Comparison of ENCODE assay signal across 23 cellular contexts in genomic region chr9:97645720-97646119, GRCh38. TPM values are rescaled to one million over a fixed set of nuclear protein-coding genes. Genes with fewer than 3 reads are reported as not detected.
DNase-seq lines count a peak whose midpoint lies in the region; ATAC-seq, FAIRE-seq and TF ChIP-seq lines count a peak whose summit lies in the region.
"Had no signal": no experiment of that assay in that cellular context is flagged by ENCODE, and none has a peak within 500 bp of the region (broad histone marks: within the 10 kb centered on the region; RNA-seq: fewer than 3 reads in every experiment).

No MANE protein-coding gene starts in this region.

- H3K4me1 ChIP-seq in Panc1 (ENCODE audit: control insufficient read depth, insufficient read depth, low read length) = no peaks in the 10 kb centered on the region
- H3K4me1 ChIP-seq: BLaER1, Caco-2 had no signal

- H3K27me3 Mint-ChIP-seq in activated CD8-positive, alpha-beta memory T cell treated with anti-CD3 and anti-CD28 coated beads, Interleukin-2, amount 10 ng/mL, durations not matched to agents 7 days and 5 days = no peaks in the 10 kb centered on the region
- H3K27me3 Mint-ChIP-seq: B cell; CD4-positive, CD25-positive, alpha-beta regulatory T cell had no signal

- BruUV-seq in Panc1 (replicated peaks; lab: Mats Ljungman, UMichigan) = TSS peak; percentile 6

- ATAC-seq in activated CD8-positive, alpha-beta memory T cell treated with anti-CD3 and anti-CD28 coated beads, Interleukin-2, amount 10 ng/mL, durations not matched to agents 7 days and 5 days = no peak
- ATAC-seq in Panc1 = no peak
- ATAC-seq: CD8-positive, alpha-beta T cell; GM12878 had no signal

- in situ Hi-C loops in Panc1 (cut with HindIII; ENCODE audit: low pct_unique_long_range_greater_than_20kb, low sequenced_read_pairs) = no loop called here

- H3K36me3 Mint-ChIP-seq in activated CD8-positive, alpha-beta memory T cell treated with anti-CD3 and anti-CD28 coated beads, Interleukin-2, amount 10 ng/mL, durations not matched to agents 7 days and 5 days = peaks cover 49% of the 10 kb centered on the region

- H3K9me3 ChIP-seq in Panc1 (ENCODE audit: control insufficient read depth, insufficient read depth, low read depth, low read length) = no peaks in the 10 kb centered on the region
- H3K9me3 ChIP-seq: BLaER1, Caco-2 had no signal

- H3K4me3 Mint-ChIP-seq in activated CD8-positive, alpha-beta memory T cell treated with anti-CD3 and anti-CD28 coated beads, Interleukin-2, amount 10 ng/mL, durations not matched to agents 7 days and 5 days = no peak overlapping the region
- H3K4me3 Mint-ChIP-seq: B cell; CD4-positive, CD25-positive, alpha-beta regulatory T cell; CD8-positive, alpha-beta T cell had no signal

- POLR2A ChIA-PET in Panc1 (lab: Charles Lee) = interaction anchor here (0.5 kb wide), 1 partner anchor 35 kb away, joined by 3 read pairs; no protein-coding TSS in a partner anchor

- peaks cover 37% of the 10 kb centered on the region for H3K36me3 ChIP-seq in Panc1 (ENCODE audit: control insufficient read depth, insufficient read depth, low read length)

- H3K9me3 Mint-ChIP-seq in activated CD8-positive, alpha-beta memory T cell treated with anti-CD3 and anti-CD28 coated beads, Interleukin-2, amount 10 ng/mL, durations not matched to agents 7 days and 5 days (ENCODE audit: low read depth) = no peaks in the 10 kb centered on the region
- H3K9me3 Mint-ChIP-seq: CD4-positive, CD25-positive, alpha-beta regulatory T cell; CD8-positive, alpha-beta T cell had no signal

- H3K27ac Mint-ChIP-seq in activated CD8-positive, alpha-beta memory T cell treated with anti-CD3 and anti-CD28 coated beads, Interleukin-2, amount 10 ng/mL, durations not matched to agents 7 days and 5 days = peak overlapping the region; percentile 11
- H3K27ac Mint-ChIP-seq: B cell; CD4-positive, CD25-positive, alpha-beta regulatory T cell; CD8-positive, alpha-beta T cell had no signal

- no peak for DNase-seq in activated CD8-positive, alpha-beta memory T cell treated with anti-CD3 and anti-CD28 coated beads, Interleukin-2, amount 10 ng/mL, durations not matched to agents 7 days and 5 days
- DNase-seq in activated CD8-positive, alpha-beta memory T cell treated with anti-CD3 and anti-CD28 coated beads for 24 hours = no peak
- DNase-seq in GM19239 (ENCODE audit: insufficient read length, low spot score) (no peak), Panc1 (ENCODE audit: low read depth, low spot score) (no peak), activated T-cell treated with anti-CD3 and anti-CD28 coated beads for 4 hours (no peak), midbrain (lab: John Stamatoyannopoulos, UW) (no peak), HUDEP-2 (lab: John Stamatoyannopoulos, UW; ENCODE audit: unreplicated experiment in 76 of 76) (no peak)
- DNase-seq: Caco-2; CD4-positive, CD25-positive, alpha-beta regulatory T cell; CD8-positive, alpha-beta T cell; DMS 273 treated with DMSO at 0.1 percent for 48 hours; DMS79; EL; GDM1; GOT3; H7; HCEC 1CT had no signal

- intact Hi-C loops in Panc1 (cut with micrococcal nuclease; ENCODE audit: unreplicated experiment) = no loop called here

- peaks cover 10% of the 10 kb centered on the region for H3K4me1 Mint-ChIP-seq in activated CD8-positive, alpha-beta memory T cell treated with anti-CD3 and anti-CD28 coated beads, Interleukin-2, amount 10 ng/mL, durations not matched to agents 7 days and 5 days
- H3K4me1 Mint-ChIP-seq: B cell had no signal

- no peak overlapping the region for H3K4me3 ChIP-seq in Panc1 (ENCODE audit: low read depth in 2 of 2, low read length in 2 of 2)
- H3K4me3 ChIP-seq: BLaER1, GM12878 had no signal

- CTCF ChIA-PET in activated CD8-positive, alpha-beta memory T cell treated with anti-CD3 and anti-CD28 coated beads, Interleukin-2, amount 10 ng/mL, durations not matched to agents 7 days and 5 days (lab: Charles Lee) = interaction anchor here (1.1 to 2.8 kb wide), 4 partner anchors 11 to 253 kb away, joined by 3 to 9 read pairs (median 6); partner anchors contain the start of genes NCBP1 and TSTD2
- CTCF ChIA-PET in Panc1 (lab: Charles Lee) = no interaction called here

- FAIRE-seq in GM19239 (lab: Jason Lieb, UNC) = peak; percentile 48
- FAIRE-seq: GM12878, GM18507 had no signal

- H3K27me3 ChIP-seq in Panc1 (ENCODE audit: control insufficient read depth, insufficient read depth, low read length) = no peaks in the 10 kb centered on the region
- H3K27me3 ChIP-seq: BLaER1 had no signal

- no peak overlapping the region for H3K27ac ChIP-seq in Panc1 (ENCODE audit: low read length)
- H3K27ac ChIP-seq: 22Rv1, BLaER1, C4-2B had no signal

- TF ChIP-seq CTCF in Panc1 (IDR thresholded peaks at IDR 0.05) = no peak

RNA-seq across cellular contexts. Expression of gene NCBP1, which starts 12.1 kb away (rescaled TPM):
- total RNA-seq in activated CD8-positive, alpha-beta memory T cell treated with anti-CD3 and anti-CD28 coated beads, Interleukin-2, amount 10 ng/mL, durations not matched to agents 7 days and 5 days = 10 to 100 TPM; 41.8 to 42.8 TPM
- 30.1 TPM for total RNA-seq in Panc1 (2021; ENCODE audit: unreplicated experiment)
- polyA plus RNA-seq in Panc1 (2012; ENCODE audit: insufficient read length) = 21.2 TPM

RNA-seq across cellular contexts. Expression of gene TSTD2, which starts 12.6 kb away (rescaled TPM):
- 10 to 100 TPM; 12.6 to 15.0 TPM for total RNA-seq in activated CD8-positive, alpha-beta memory T cell treated with anti-CD3 and anti-CD28 coated beads, Interleukin-2, amount 10 ng/mL, durations not matched to agents 7 days and 5 days
- total RNA-seq in Panc1 (2021; ENCODE audit: unreplicated experiment) = 10.1 TPM
- 6.8 TPM for polyA plus RNA-seq in Panc1 (2012; ENCODE audit: insufficient read length)

RNA-seq across cellular contexts. Expression of gene XPA, which starts 51.4 kb away (rescaled TPM):
- total RNA-seq in activated CD8-positive, alpha-beta memory T cell treated with anti-CD3 and anti-CD28 coated beads, Interleukin-2, amount 10 ng/mL, durations not matched to agents 7 days and 5 days = 10 to 100 TPM in 1 of 2 experiments, 1 to 10 TPM in 1; 7.8 to 11.8 TPM
- total RNA-seq in Panc1 (2021; ENCODE audit: unreplicated experiment) = 7.1 TPM
- 7.0 TPM for polyA plus RNA-seq in Panc1 (2012; ENCODE audit: insufficient read length)
